16 cellular contexts compared by ENCODE assay signal in the genomic region with DNA sequence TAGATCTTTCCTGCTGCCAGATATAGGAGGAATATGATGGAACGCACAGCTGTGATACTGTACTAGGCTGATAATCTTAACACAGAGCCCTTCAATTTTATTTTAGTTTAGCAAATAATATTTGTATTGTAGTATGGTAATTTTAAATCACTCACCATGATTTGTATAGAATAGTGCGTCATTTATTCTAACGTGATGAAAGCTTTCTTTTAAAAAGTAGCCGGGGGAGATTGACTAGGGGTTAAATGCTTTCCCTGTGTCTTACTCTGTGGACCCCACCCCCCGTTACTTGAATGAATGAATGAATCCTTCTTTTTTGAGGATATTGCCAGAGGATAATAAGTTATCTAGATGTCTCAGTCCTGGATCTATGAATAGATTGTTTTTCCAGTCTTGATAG.
DNase-seq lines count a peak whose midpoint lies in the region; ATAC-seq and TF ChIP-seq lines count a peak whose summit lies in the region.
"Had no signal": no experiment of that assay in that cellular context is flagged by ENCODE, and none has a peak within 500 bp of the region (broad histone marks: within the 10 kb centered on the region; RNA-seq: fewer than 3 reads in every experiment).

No MANE protein-coding gene starts in this region.

- no peak overlapping the region for H3K4me3 ChIP-seq in psoas muscle
- H3K4me3 ChIP-seq: GM23338 had no signal

- H3K27me3 ChIP-seq in psoas muscle (ENCODE audit: insufficient read depth in 3 of 3, low read length in 2 of 3), result no peaks in the 10 kb centered on the region

- H3K36me3 Mint-ChIP-seq in progenitor cell of endocrine pancreas (ENCODE audit: insufficient read depth), result no peaks in the 10 kb centered on the region
- no peaks in the 10 kb centered on the region for H3K36me3 Mint-ChIP-seq in T-helper 2 cell treated with Interferon-gamma antibody and Interleukin-4, amounts not matched to agents 5 μg/mL and 100 μg/mL, for 36 hours (ENCODE audit: low read depth)
- H3K36me3 Mint-ChIP-seq: CD4-positive, alpha-beta memory T cell had no signal

- no peak overlapping the region for H3K4me3 Mint-ChIP-seq in progenitor cell of endocrine pancreas (ENCODE audit: low read depth)
- H3K4me3 Mint-ChIP-seq in T-helper 2 cell treated with Interferon-gamma antibody and Interleukin-4, amounts not matched to agents 5 μg/mL and 100 μg/mL, for 36 hours, result no peak overlapping the region
- H3K4me3 Mint-ChIP-seq: CD4-positive, alpha-beta memory T cell; GM23338; H9 had no signal

- in situ Hi-C loops in SK-MEL-5 (cut with HindIII; ENCODE audit: low pct_unique_long_range_greater_than_20kb, low sequenced_read_pairs), result no loop called here

- H3K4me1 ChIP-seq in psoas muscle, result peaks cover 53% of the 10 kb centered on the region
- H3K4me1 ChIP-seq: Caco-2 had no signal

- peaks cover 31% of the 10 kb centered on the region for H3K4me1 Mint-ChIP-seq in progenitor cell of endocrine pancreas (ENCODE audit: low read depth)
- H3K4me1 Mint-ChIP-seq in T-helper 2 cell treated with Interferon-gamma antibody and Interleukin-4, amounts not matched to agents 5 μg/mL and 100 μg/mL, for 36 hours (ENCODE audit: low read depth), result no peaks in the 10 kb centered on the region
- H3K4me1 Mint-ChIP-seq: CD4-positive, alpha-beta memory T cell had no signal

- DNase-seq in SK-MEL-5 (ENCODE audit: low read depth, low spot score) (peak; percentile 95), foreskin melanocyte (peak; percentile 84), psoas muscle (no peak), progenitor cell of endocrine pancreas (ENCODE audit: low spot score, unreplicated experiment) (no peak), NCI-H2107 treated with DMSO at 0.1 percent for 48 hours (lab: John Stamatoyannopoulos, UW; ENCODE audit: unreplicated experiment) (no peak)
- DNase-seq in T-helper 2 cell treated with Interferon-gamma antibody and Interleukin-4, amounts not matched to agents 5 μg/mL and 100 μg/mL, for 36 hours (ENCODE audit: low spot score), result no peak
- DNase-seq: C1 segment of cervical spinal cord; Caco-2; CD4-positive, alpha-beta memory T cell; DMS153; DMS79; EL; GF-D8; H9 had no signal

- TF ChIP-seq CTCF in psoas muscle (IDR thresholded peaks at IDR 0.05) (no peak), progenitor cell of endocrine pancreas (IDR thresholded peaks at IDR 0.05; ENCODE audit: unreplicated experiment) (no peak)

- H3K27me3 Mint-ChIP-seq in progenitor cell of endocrine pancreas, result no peaks in the 10 kb centered on the region
- peaks cover 6% of the 10 kb centered on the region for H3K27me3 Mint-ChIP-seq in T-helper 2 cell treated with Interferon-gamma antibody and Interleukin-4, amounts not matched to agents 5 μg/mL and 100 μg/mL, for 36 hours (ENCODE audit: low read depth)

- 76 to 92% (median 81%) methylated on average over 5 of the region's 5 CpGs for WGBS in psoas muscle, 3 donors

- no peaks in the 10 kb centered on the region for H3K9me3 Mint-ChIP-seq in progenitor cell of endocrine pancreas (ENCODE audit: low read depth)
- H3K9me3 Mint-ChIP-seq in T-helper 2 cell treated with Interferon-gamma antibody and Interleukin-4, amounts not matched to agents 5 μg/mL and 100 μg/mL, for 36 hours, result no peaks in the 10 kb centered on the region
- H3K9me3 Mint-ChIP-seq: CD4-positive, alpha-beta memory T cell; GM23338; H9 had no signal

- intact Hi-C loops in psoas muscle (cut with DNase I), result loop anchor here in 1 of 2 donors (5.0 kb wide), 2 partner anchors 36 to 69 kb away; no protein-coding TSS in a partner anchor

- H3K36me3 ChIP-seq in psoas muscle (ENCODE audit: insufficient read depth in 1 of 2, low read depth in 1 of 2), result no peaks in the 10 kb centered on the region

- ATAC-seq in psoas muscle, result no peak
- ATAC-seq: GM23338, HCT116 had no signal

- peak overlapping the region; percentile 86 for H3K27ac ChIP-seq in psoas muscle

- no peak overlapping the region for H3K27ac Mint-ChIP-seq in progenitor cell of endocrine pancreas
- H3K27ac Mint-ChIP-seq in T-helper 2 cell treated with Interferon-gamma antibody and Interleukin-4, amounts not matched to agents 5 μg/mL and 100 μg/mL, for 36 hours, result no peak overlapping the region
- H3K27ac Mint-ChIP-seq: CD4-positive, alpha-beta memory T cell; GM23338 had no signal

- H3K9me3 ChIP-seq in psoas muscle, result no peaks in the 10 kb centered on the region
- H3K9me3 ChIP-seq: Caco-2 had no signal

Comparison
In these comparisons a context has a peak if more than half of its experiments do, and no peak if none do; other contexts are left out.
1. DNase-seq: peak in SK-MEL-5 (single experiment) and foreskin melanocyte (single experiment); none in psoas muscle (0 of 2), progenitor cell of endocrine pancreas (single experiment), T-helper 2 cell treated with Interferon-gamma antibody and Interleukin-4, amounts not matched to agents 5 μg/mL and 100 μg/mL, for 36 hours (single experiment) and NCI-H2107 treated with DMSO at 0.1 percent for 48 hours (single experiment).